In genomic region chr7:109449760-109450159, GRCh38 we compare ENCODE assay signal across 23 cellular contexts.
"Had no signal": no experiment of that assay in that cellular context is flagged by ENCODE, and none has a peak within 500 bp of the region (broad histone marks: within the 10 kb centered on the region; RNA-seq: fewer than 3 reads in every experiment).

No MANE protein-coding gene starts in this region.

- H3K27me3 Mint-ChIP-seq: T-helper 17 cell had no signal

- H3K9ac ChIP-seq: KMS-11, SK-N-SH had no signal

- H3K27ac ChIP-seq: KMS-11, RWPE1 had no signal

- ATAC-seq: Panc1, PC-3, T-helper 17 cell had no signal

- DNase-seq: IMR-90; Kasumi-1; MM.1S; NCI-H1105 treated with DMSO at 0.1 percent for 48 hours; NCI-H1417 treated with DMSO at 0.1 percent for 48 hours; NCI-H146; NCI-H1694 treated with DMSO at 0.1 percent for 48 hours; NCI-H1930; NCI-H2081; NCI-H2107; NCI-H2227 treated with DMSO at 0.1 percent for 48 hours; NCI-H524; NCI-H526 treated with DMSO at 0.1 percent for 48 hours; NCI-H748 treated with DMSO at 0.1 percent for 48 hours; NK-92 treated with Interleukin-12 subunit alpha and Interleukin-12 subunit beta, amount 100 ng/mL, for 24 hours; PC-3; SHP77; SK-N-SH; T-helper 1 cell; T-helper 17 cell had no signal

- H3K27ac Mint-ChIP-seq: T-helper 17 cell had no signal

- H3K4me1 Mint-ChIP-seq: T-helper 17 cell had no signal

- H3K4me3 Mint-ChIP-seq: T-helper 17 cell had no signal

- H3K4me2 ChIP-seq: KMS-11, SK-N-SH had no signal
